1 cellular context compared by ENCODE assay signal in the genomic region with DNA sequence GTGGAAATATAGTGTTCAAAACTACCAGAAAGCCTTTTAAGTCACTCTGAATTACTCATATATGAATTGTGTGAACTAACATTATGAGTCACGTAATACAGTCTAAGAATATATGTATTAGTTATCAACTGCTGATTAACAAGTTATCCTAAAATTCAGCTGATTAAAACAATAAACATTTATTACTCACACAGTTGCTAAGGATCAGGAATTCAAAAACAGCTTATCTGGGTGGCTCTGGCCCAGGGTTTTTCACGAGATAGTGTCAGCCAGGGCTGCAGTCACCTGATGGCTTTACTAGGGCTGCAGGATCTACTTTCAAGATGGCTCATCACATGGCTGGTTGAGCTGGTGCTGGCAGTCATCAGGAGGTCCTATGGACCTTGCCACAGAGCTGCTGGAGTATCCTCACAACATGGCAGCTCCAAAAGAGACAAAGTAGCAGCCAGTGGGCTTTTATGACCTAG.
TF ChIP-seq lines count a peak whose summit lies in the region.

No MANE protein-coding gene starts in this region.

TF ChIP-seq in GM12878, 131 proteins besides CTCF, POLR2A, EP300 and RAD21 (continues in another document):
- TF ChIP-seq IKZF1 (conservative IDR thresholded peaks at IDR 0.05), result no peak
- no peak for TF ChIP-seq NRF1 (conservative IDR thresholded peaks at IDR 0.05; ENCODE audit: low read depth, low read length)
- TF ChIP-seq BCL11A (IDR thresholded peaks at IDR 0.05; ENCODE audit: low read depth, low read length), result no peak
- no peak for TF ChIP-seq TBL1XR1 (IDR thresholded peaks at IDR 0.05; ENCODE audit: low read depth, low read length)
- TF ChIP-seq MEF2B (IDR thresholded peaks at IDR 0.05; ENCODE audit: partially characterized antibody, poor library complexity, severe bottlenecking), result no peak
- TF ChIP-seq ZNF384 (IDR thresholded peaks at IDR 0.05; ENCODE audit: borderline replicate concordance, low read depth, low read length), result no peak
- no peak for TF ChIP-seq KAT2A (conservative IDR thresholded peaks at IDR 0.05; ENCODE audit: control insufficient read depth, low read depth, low read length)
- no peak for TF ChIP-seq NR2F1 (conservative IDR thresholded peaks at IDR 0.05)
- TF ChIP-seq, protein P1, sequence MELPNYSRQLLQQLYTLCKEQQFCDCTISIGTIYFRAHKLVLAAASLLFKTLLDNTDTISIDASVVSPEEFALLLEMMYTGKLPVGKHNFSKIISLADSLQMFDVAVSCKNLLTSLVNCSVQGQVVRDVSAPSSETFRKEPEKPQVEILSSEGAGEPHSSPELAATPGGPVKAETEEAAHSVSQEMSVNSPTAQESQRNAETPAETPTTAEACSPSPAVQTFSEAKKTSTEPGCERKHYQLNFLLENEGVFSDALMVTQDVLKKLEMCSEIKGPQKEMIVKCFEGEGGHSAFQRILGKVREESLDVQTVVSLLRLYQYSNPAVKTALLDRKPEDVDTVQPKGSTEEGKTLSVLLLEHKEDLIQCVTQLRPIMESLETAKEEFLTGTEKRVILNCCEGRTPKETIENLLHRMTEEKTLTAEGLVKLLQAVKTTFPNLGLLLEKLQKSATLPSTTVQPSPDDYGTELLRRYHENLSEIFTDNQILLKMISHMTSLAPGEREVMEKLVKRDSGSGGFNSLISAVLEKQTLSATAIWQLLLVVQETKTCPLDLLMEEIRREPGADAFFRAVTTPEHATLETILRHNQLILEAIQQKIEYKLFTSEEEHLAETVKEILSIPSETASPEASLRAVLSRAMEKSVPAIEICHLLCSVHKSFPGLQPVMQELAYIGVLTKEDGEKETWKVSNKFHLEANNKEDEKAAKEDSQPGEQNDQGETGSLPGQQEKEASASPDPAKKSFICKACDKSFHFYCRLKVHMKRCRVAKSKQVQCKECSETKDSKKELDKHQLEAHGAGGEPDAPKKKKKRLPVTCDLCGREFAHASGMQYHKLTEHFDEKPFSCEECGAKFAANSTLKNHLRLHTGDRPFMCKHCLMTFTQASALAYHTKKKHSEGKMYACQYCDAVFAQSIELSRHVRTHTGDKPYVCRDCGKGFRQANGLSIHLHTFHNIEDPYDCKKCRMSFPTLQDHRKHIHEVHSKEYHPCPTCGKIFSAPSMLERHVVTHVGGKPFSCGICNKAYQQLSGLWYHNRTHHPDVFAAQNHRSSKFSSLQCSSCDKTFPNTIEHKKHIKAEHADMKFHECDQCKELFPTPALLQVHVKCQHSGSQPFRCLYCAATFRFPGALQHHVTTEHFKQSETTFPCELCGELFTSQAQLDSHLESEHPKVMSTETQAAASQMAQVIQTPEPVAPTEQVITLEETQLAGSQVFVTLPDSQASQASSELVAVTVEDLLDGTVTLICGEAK (IDR thresholded peaks at IDR 0.05; ENCODE audit: borderline replicate concordance), result no peak
- TF ChIP-seq POLR2AphosphoS5 (IDR thresholded peaks at IDR 0.05; ENCODE audit: low read length), result no peak
- TF ChIP-seq REST (IDR thresholded peaks at IDR 0.05; ENCODE audit: low read depth, low read length), result no peak
- TF ChIP-seq, protein P2, sequence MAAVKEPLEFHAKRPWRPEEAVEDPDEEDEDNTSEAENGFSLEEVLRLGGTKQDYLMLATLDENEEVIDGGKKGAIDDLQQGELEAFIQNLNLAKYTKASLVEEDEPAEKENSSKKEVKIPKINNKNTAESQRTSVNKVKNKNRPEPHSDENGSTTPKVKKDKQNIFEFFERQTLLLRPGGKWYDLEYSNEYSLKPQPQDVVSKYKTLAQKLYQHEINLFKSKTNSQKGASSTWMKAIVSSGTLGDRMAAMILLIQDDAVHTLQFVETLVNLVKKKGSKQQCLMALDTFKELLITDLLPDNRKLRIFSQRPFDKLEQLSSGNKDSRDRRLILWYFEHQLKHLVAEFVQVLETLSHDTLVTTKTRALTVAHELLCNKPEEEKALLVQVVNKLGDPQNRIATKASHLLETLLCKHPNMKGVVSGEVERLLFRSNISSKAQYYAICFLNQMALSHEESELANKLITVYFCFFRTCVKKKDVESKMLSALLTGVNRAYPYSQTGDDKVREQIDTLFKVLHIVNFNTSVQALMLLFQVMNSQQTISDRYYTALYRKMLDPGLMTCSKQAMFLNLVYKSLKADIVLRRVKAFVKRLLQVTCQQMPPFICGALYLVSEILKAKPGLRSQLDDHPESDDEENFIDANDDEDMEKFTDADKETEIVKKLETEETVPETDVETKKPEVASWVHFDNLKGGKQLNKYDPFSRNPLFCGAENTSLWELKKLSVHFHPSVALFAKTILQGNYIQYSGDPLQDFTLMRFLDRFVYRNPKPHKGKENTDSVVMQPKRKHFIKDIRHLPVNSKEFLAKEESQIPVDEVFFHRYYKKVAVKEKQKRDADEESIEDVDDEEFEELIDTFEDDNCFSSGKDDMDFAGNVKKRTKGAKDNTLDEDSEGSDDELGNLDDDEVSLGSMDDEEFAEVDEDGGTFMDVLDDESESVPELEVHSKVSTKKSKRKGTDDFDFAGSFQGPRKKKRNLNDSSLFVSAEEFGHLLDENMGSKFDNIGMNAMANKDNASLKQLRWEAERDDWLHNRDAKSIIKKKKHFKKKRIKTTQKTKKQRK (IDR thresholded peaks at IDR 0.05; ENCODE audit: low read depth, low read length), result no peak
- TF ChIP-seq JUND (IDR thresholded peaks at IDR 0.05; ENCODE audit: low read depth, low read length), result no peak
- TF ChIP-seq CHD2 (IDR thresholded peaks at IDR 0.05; ENCODE audit: borderline replicate concordance, low read depth, low read length), result no peak
- TF ChIP-seq RBBP5 (conservative IDR thresholded peaks at IDR 0.05), result no peak
- TF ChIP-seq NFIC (IDR thresholded peaks at IDR 0.05; ENCODE audit: low read depth, low read length), result peak; percentile 84
- no peak for TF ChIP-seq CHD1 (IDR thresholded peaks at IDR 0.05; ENCODE audit: low read depth, low read length)
- TF ChIP-seq FOS (IDR thresholded peaks at IDR 0.05; ENCODE audit: borderline replicate concordance, extremely low read depth, insufficient read length), result no peak
- TF ChIP-seq, protein P3, sequence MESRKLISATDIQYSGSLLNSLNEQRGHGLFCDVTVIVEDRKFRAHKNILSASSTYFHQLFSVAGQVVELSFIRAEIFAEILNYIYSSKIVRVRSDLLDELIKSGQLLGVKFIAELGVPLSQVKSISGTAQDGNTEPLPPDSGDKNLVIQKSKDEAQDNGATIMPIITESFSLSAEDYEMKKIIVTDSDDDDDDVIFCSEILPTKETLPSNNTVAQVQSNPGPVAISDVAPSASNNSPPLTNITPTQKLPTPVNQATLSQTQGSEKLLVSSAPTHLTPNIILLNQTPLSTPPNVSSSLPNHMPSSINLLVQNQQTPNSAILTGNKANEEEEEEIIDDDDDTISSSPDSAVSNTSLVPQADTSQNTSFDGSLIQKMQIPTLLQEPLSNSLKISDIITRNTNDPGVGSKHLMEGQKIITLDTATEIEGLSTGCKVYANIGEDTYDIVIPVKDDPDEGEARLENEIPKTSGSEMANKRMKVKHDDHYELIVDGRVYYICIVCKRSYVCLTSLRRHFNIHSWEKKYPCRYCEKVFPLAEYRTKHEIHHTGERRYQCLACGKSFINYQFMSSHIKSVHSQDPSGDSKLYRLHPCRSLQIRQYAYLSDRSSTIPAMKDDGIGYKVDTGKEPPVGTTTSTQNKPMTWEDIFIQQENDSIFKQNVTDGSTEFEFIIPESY (IDR thresholded peaks at IDR 0.05), result no peak
- TF ChIP-seq ATF2 (IDR thresholded peaks at IDR 0.05; ENCODE audit: low read length), result no peak
- TF ChIP-seq ZNF207 (IDR thresholded peaks at IDR 0.05; ENCODE audit: borderline replicate concordance), result no peak
- TF ChIP-seq HSF1 (IDR thresholded peaks at IDR 0.05; ENCODE audit: low read depth, low read length), result no peak
- TF ChIP-seq RELA (IDR thresholded peaks at IDR 0.05; ENCODE audit: borderline replicate concordance, partially characterized antibody), result no peak
- TF ChIP-seq E4F1 (IDR thresholded peaks at IDR 0.05; ENCODE audit: borderline replicate concordance, partially characterized antibody), result no peak
- no peak for TF ChIP-seq KLF5 (IDR thresholded peaks at IDR 0.05; ENCODE audit: partially characterized antibody)
- TF ChIP-seq E2F4 (IDR thresholded peaks at IDR 0.05; ENCODE audit: low read depth, low read length), result no peak
- TF ChIP-seq PRDM15 (CRISPR knock-in tag; IDR thresholded peaks at IDR 0.05), result no peak
